8 cellular contexts compared by ENCODE assay signal in genomic region chr5:109589239-109589638, GRCh38.
"Had no signal": no experiment of that assay in that cellular context is flagged by ENCODE, and none has a peak within 500 bp of the region (broad histone marks: within the 10 kb centered on the region; RNA-seq: fewer than 3 reads in every experiment).

No MANE protein-coding gene starts in this region.

- ATAC-seq: HepG2 had no signal

- FAIRE-seq: H1, H54, HepG2 had no signal

- H3K4me3 ChIP-seq: GM23338 had no signal

- H2AFZ ChIP-seq: GM23338 had no signal

- H3K27ac ChIP-seq: HL-60 had no signal

- H3K4me2 ChIP-seq: GM23338 had no signal

- DNase-seq: H9, HCEC 1CT, KG1 had no signal
